Comparison of ENCODE assay signal across 13 cellular contexts in genomic region chrX:115582035-115582870, GRCh38. TPM values are rescaled to one million over a fixed set of nuclear protein-coding genes. Genes with fewer than 3 reads are reported as not detected.
A peak's percentile ranks its signal among the peaks of the same experiment; 100 is the strongest.
DNase-seq lines count a peak whose midpoint lies in the region; ATAC-seq and TF ChIP-seq lines count a peak whose summit lies in the region.
"Had no signal": no experiment of that assay in that cellular context is flagged by ENCODE, and none has a peak within 500 bp of the region (broad histone marks: within the 10 kb centered on the region; RNA-seq: fewer than 3 reads in every experiment).

No MANE protein-coding gene starts in this region.

- no peak for TF ChIP-seq POLR2A in body of pancreas (IDR thresholded peaks at IDR 0.05)

- no peak overlapping the region for H3K4me3 ChIP-seq in HUES48 (ENCODE audit: low read depth, low read length)
- peak overlapping the region; percentile 29 for H3K4me3 ChIP-seq in coronary artery
- no peak overlapping the region for H3K4me3 ChIP-seq in lower lobe of right lung
- no peak overlapping the region for H3K4me3 ChIP-seq in body of pancreas
- H3K4me3 ChIP-seq: adrenal gland had no signal

- H3K4me1 ChIP-seq in HUES48 (ENCODE audit: control insufficient read depth, insufficient read depth, low read length) = peaks cover 45% of the 10 kb centered on the region
- peaks cover 29% of the 10 kb centered on the region for H3K4me1 ChIP-seq in lower lobe of right lung
- H3K4me1 ChIP-seq in body of pancreas = peaks cover 8% of the 10 kb centered on the region

- peaks cover 14% of the 10 kb centered on the region; the same call in 1 of the 2 replicates for H3K36me3 ChIP-seq in HUES48 (ENCODE audit: control insufficient read depth, insufficient read depth, low read length)
- no peaks in the 10 kb centered on the region for H3K36me3 ChIP-seq in lower lobe of right lung
- no peaks in the 10 kb centered on the region for H3K36me3 ChIP-seq in body of pancreas (replicated peaks in 1 of 2; ENCODE audit: insufficient read depth in 1 of 2, low read depth in 2 of 2)
- H3K36me3 ChIP-seq: adrenal gland had no signal

- intact Hi-C loops in lower lobe of right lung (cut with DNase I) (no loop called here), body of pancreas (cut with DNase I) (no loop called here)

- TF ChIP-seq CTCF in coronary artery (IDR thresholded peaks at IDR 0.05) (no peak), lower lobe of right lung (IDR thresholded peaks at IDR 0.05) (no peak), body of pancreas (IDR thresholded peaks at IDR 0.05) (no peak)

- ATAC-seq in lower lobe of right lung (peak in 1 of 2 donors; percentile 28), body of pancreas (no peak), GM18858 (IDR thresholded peaks at IDR 0.05; ENCODE audit: unreplicated experiment) (no peak)
- ATAC-seq: HepG2 had no signal

- peak overlapping the region; percentile 37; the same call in 1 of the 2 replicates for H3K9ac ChIP-seq in HUES48 (ENCODE audit: low read depth, low read length)

- peak overlapping the region; percentile 78 for H3K27ac ChIP-seq in HUES48 (ENCODE audit: low read depth, low read length)
- peak overlapping the region; percentile 57 to 78 for H3K27ac ChIP-seq in coronary artery
- H3K27ac ChIP-seq in lower lobe of right lung = peak overlapping the region; percentile 46
- H3K27ac ChIP-seq in temporal lobe (ENCODE audit: low read depth, low read length) = peak overlapping the region; percentile 76
- peak overlapping the region in 2 of 4 donors; percentile 2 to 28 for H3K27ac ChIP-seq in body of pancreas
- H3K27ac ChIP-seq: adrenal gland had no signal

- H3K9me3 ChIP-seq in HUES48 (ENCODE audit: control insufficient read depth, insufficient read depth, low read length) (no peaks in the 10 kb centered on the region), lower lobe of right lung (no peaks in the 10 kb centered on the region), body of pancreas (no peaks in the 10 kb centered on the region)
- H3K9me3 ChIP-seq: adrenal gland had no signal

- DNase-seq in coronary artery (ENCODE audit: low spot score) (no peak), lower lobe of right lung (no peak), NCI-H1436 (lab: John Stamatoyannopoulos, UW) (no peak), body of pancreas (no peak), GM19240 (ENCODE audit: insufficient read length, low spot score) (no peak)
- DNase-seq: adrenal gland, kidney, NCI-H2029, T1000 had no signal

- no peaks in the 10 kb centered on the region for H3K27me3 ChIP-seq in HUES48 (ENCODE audit: control insufficient read depth, insufficient read depth, low read length)
- no peaks in the 10 kb centered on the region for H3K27me3 ChIP-seq in lower lobe of right lung (ENCODE audit: low read depth)
- H3K27me3 ChIP-seq in body of pancreas = no peaks in the 10 kb centered on the region

- 49 to 74% methylated on average over 6 to 11 of the region's 11 CpGs for WGBS in body of pancreas, 2 donors

RNA-seq across cellular contexts. Expression of gene PLS3, which starts 21.3 kb away (rescaled TPM):
- total RNA-seq in lower lobe of right lung = 138 TPM
- total RNA-seq in temporal lobe = 83.6 TPM
- total RNA-seq in body of pancreas = 10 to 100 TPM; 34.8 to 47.5 TPM
